In the genomic region with DNA sequence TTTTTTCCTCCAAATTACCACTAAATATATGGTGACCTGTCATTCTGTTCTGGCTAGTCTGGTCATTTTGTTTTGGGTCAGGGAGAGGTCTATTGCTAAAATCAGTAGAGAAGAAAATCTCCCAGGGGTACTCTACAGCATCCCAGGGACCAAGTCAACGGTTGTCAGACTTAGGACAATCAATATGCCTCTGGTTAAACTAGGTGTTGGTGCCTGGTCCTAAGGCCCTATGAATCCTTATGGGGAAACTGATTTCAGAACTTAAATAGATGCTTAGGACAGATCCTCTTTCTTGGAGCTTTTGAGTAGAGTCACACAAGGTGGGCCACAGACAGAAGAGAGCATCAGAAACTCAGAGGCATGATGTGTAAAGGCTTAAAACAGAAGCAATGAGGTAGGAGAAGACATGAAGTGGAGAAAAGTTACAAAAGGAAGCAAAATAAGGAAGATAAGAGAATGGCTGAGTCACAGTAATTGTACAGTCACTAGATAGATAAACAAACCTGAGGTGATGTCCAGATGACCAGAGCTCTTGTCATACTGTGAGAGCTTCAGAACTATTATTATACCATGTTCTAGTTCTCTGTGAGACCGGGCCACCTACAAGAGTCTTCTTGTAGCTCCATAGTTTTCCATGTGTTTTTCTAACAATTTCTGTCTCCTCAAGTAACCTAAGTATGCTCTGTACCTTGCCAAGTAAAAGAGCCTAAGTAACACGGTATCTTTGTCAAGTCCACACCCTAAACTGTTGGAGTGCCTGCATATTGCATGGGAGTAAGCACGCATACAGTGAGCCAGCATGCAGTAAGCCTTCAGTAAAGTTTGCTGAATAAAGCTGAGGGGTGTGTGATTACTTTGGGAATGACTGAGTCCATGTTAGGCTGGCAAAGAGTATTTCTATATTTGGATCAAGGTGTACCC, we compare ENCODE assay signal across 14 cellular contexts. TPM values are rescaled to one million over a fixed set of nuclear protein-coding genes. Genes with fewer than 3 reads are reported as not detected.
DNase-seq lines count a peak whose midpoint lies in the region; ATAC-seq, FAIRE-seq and TF ChIP-seq lines count a peak whose summit lies in the region.
"Had no signal": no experiment of that assay in that cellular context is flagged by ENCODE, and none has a peak within 500 bp of the region (broad histone marks: within the 10 kb centered on the region; RNA-seq: fewer than 3 reads in every experiment).

No MANE protein-coding gene starts in this region.

- H3K27ac ChIP-seq in mucosa of rectum (ENCODE audit: low read depth in 2 of 2, low read length in 2 of 2), result peak overlapping the region; percentile 9 to 19
- H3K27ac ChIP-seq: Peyer's patch had no signal

- no peak overlapping the region for H3K9ac ChIP-seq in mucosa of rectum (ENCODE audit: low read depth in 1 of 2, low read length in 2 of 2)

- H3K9me3 ChIP-seq in mucosa of rectum (ENCODE audit: control insufficient read depth in 2 of 2, low read length in 2 of 2) (no peaks in the 10 kb centered on the region), BE2C (no peaks in the 10 kb centered on the region)
- H3K9me3 ChIP-seq: Peyer's patch had no signal

- TF ChIP-seq POLR2A in erythroblast (IDR thresholded peaks at IDR 0.05; ENCODE audit: low read length), result no peak

- H3K4me3 ChIP-seq in mucosa of rectum (ENCODE audit: low read length in 2 of 2), result no peak overlapping the region
- H3K4me3 ChIP-seq in BE2C (ENCODE audit: low read depth, low read length), result no peak overlapping the region
- H3K4me3 ChIP-seq: Peyer's patch had no signal

- H3K36me3 ChIP-seq in mucosa of rectum (ENCODE audit: control insufficient read depth in 2 of 2, insufficient read depth in 2 of 2, low read length in 2 of 2) (no peaks in the 10 kb centered on the region), BE2C (no peaks in the 10 kb centered on the region)
- H3K36me3 ChIP-seq: Peyer's patch had no signal

- no peak for ATAC-seq in HG02973 (IDR thresholded peaks at IDR 0.05; ENCODE audit: unreplicated experiment)
- ATAC-seq: naive thymus-derived CD4-positive, alpha-beta T cell; sciatic nerve had no signal

- peak; percentile 60 for DNase-seq in EL
- peak; percentile 78 for DNase-seq in RCC 7860 (ENCODE audit: low spot score)
- peak; percentile 58 to 65 for DNase-seq in erythroblast (lab: John Stamatoyannopoulos, UW)
- no peak for DNase-seq in BE2C
- no peak for DNase-seq in activated CD4-positive, alpha-beta T cell treated with anti-CD3 and anti-CD28 coated beads, Interleukin-2, amount 50 U/mL, for 48 hours
- DNase-seq in Kasumi-1 (lab: John Stamatoyannopoulos, UW), result no peak
- DNase-seq: activated naive CD4-positive, alpha-beta T cell treated with anti-CD3 and anti-CD28 coated beads for 36 hours; C1 segment of cervical spinal cord; naive thymus-derived CD4-positive, alpha-beta T cell; Peyer's patch had no signal

- H3K27me3 ChIP-seq in mucosa of rectum (ENCODE audit: control insufficient read depth in 2 of 2, insufficient read depth in 2 of 2, low read length in 2 of 2) (no peaks in the 10 kb centered on the region), BE2C (no peaks in the 10 kb centered on the region; the same call in 1 of the 2 replicates)
- H3K27me3 ChIP-seq: Peyer's patch had no signal

- peak; percentile 69 for FAIRE-seq in RCC 7860 (lab: Jason Lieb, UNC)
- FAIRE-seq: islet of Langerhans had no signal

- no peak for TF ChIP-seq CTCF in BE2C (IDR thresholded peaks at IDR 0.05; ENCODE audit: low read depth, low read length)

- H3K4me1 ChIP-seq in mucosa of rectum (ENCODE audit: control insufficient read depth in 2 of 2, insufficient read depth in 2 of 2, low read length in 2 of 2) (peaks cover 0 to 5% of the 10 kb centered on the region in 2 donors), BE2C (no peaks in the 10 kb centered on the region)
- H3K4me1 ChIP-seq: Peyer's patch had no signal

RNA-seq across cellular contexts. Expression of a gene that starts 44.6 kb away (rescaled TPM):
- polyA plus RNA-seq in BE2C (2012; ENCODE audit: insufficient read depth, insufficient read length, low read depth), result 0.29 TPM

Comparison
In these comparisons a context has a peak if more than half of its experiments do, and no peak if none do; other contexts are left out.
1. DNase-seq: peak in EL (single experiment), RCC 7860 (single experiment) and erythroblast (2 of 2); none in BE2C (single experiment), activated CD4-positive, alpha-beta T cell treated with anti-CD3 and anti-CD28 coated beads, Interleukin-2, amount 50 U/mL, for 48 hours (0 of 2) and Kasumi-1 (0 of 2).